ENCODE assay signal across 9 cellular contexts in genomic region chr19:33143897-33144405, GRCh38. TPM values are rescaled to one million over a fixed set of nuclear protein-coding genes. Genes with fewer than 3 reads are reported as not detected.
DNase-seq lines count a peak whose midpoint lies in the region; ATAC-seq and TF ChIP-seq lines count a peak whose summit lies in the region.
"Had no signal": no experiment of that assay in that cellular context is flagged by ENCODE, and none has a peak within 500 bp of the region (broad histone marks: within the 10 kb centered on the region; RNA-seq: fewer than 3 reads in every experiment).

No MANE protein-coding gene starts in this region.

- H3K27ac ChIP-seq in IMR-90 (ENCODE audit: insufficient read depth, low read length) (no peak overlapping the region), Panc1 (ENCODE audit: low read length) (peak overlapping the region; percentile 12), neutrophil (peak overlapping the region; percentile 36), thoracic aorta (no peak overlapping the region)

- no peak overlapping the region for H3K4ac ChIP-seq in IMR-90 (ENCODE audit: low read depth, low read length)

- intact Hi-C loops in IMR-90 (cut with micrococcal nuclease) (loop anchor here (1.0 to 2.0 kb wide), 2 partner anchors 33 to 40 kb away; no protein-coding TSS in a partner anchor), Panc1 (cut with micrococcal nuclease; ENCODE audit: unreplicated experiment) (loop anchor here (1.0 kb wide), 1 partner anchor 40 kb away; no protein-coding TSS in a partner anchor)

- H4K5ac ChIP-seq in IMR-90 (ENCODE audit: low read depth, low read length) = no peak overlapping the region

- peak; percentile 87 for TF ChIP-seq RAD21 in IMR-90 (IDR thresholded peaks at IDR 0.05; ENCODE audit: low read length)

- peak; percentile 96 for TF ChIP-seq CTCF in GM13977 (IDR thresholded peaks at IDR 0.05; ENCODE audit: extremely low read depth, insufficient read depth, missing control alignments)
- peak; percentile 90 for TF ChIP-seq CTCF in IMR-90 (conservative IDR thresholded peaks at IDR 0.05; ENCODE audit: low read depth, low read length)
- TF ChIP-seq CTCF in Panc1 (IDR thresholded peaks at IDR 0.05) = peak; percentile 99
- peak; percentile 97 for TF ChIP-seq CTCF in fibroblast of the aortic adventitia (IDR thresholded peaks at IDR 0.05; ENCODE audit: insufficient read depth, low read length)
- peak; percentile 98 for TF ChIP-seq CTCF in neutrophil (IDR thresholded peaks at IDR 0.05)
- peak; percentile 93 for TF ChIP-seq CTCF in thoracic aorta (IDR thresholded peaks at IDR 0.05)

- no peak overlapping the region for H3K23ac ChIP-seq in IMR-90 (ENCODE audit: low read depth, low read length)

- no peak overlapping the region for H4K91ac ChIP-seq in IMR-90 (ENCODE audit: insufficient read depth, low read depth, low read length)

- dilution Hi-C loops in IMR-90 (cut with HindIII; ENCODE audit: low sequenced_read_pairs, unreplicated experiment) = no loop called here

- CTCF ChIA-PET in IMR-90 (lab: Yijun Ruan, JAX) = interaction anchor here (0.8 to 2.0 kb wide), 7 partner anchors 11 to 48 kb away, joined by 3 to 13 read pairs (median 4); no protein-coding TSS in a partner anchor
- CTCF ChIA-PET in Panc1 (lab: Charles Lee) = interaction anchor here (0.6 to 1.4 kb wide), 5 partner anchors 17 to 44 kb away, joined by 3 to 27 read pairs (median 3); no protein-coding TSS in a partner anchor

- no peaks in the 10 kb centered on the region for H3K36me3 ChIP-seq in IMR-90 (ENCODE audit: control insufficient read depth, insufficient read depth, low read length)
- H3K36me3 ChIP-seq in Panc1 (ENCODE audit: control insufficient read depth, insufficient read depth, low read length) = no peaks in the 10 kb centered on the region
- no peaks in the 10 kb centered on the region for H3K36me3 ChIP-seq in neutrophil
- H3K36me3 ChIP-seq in thoracic aorta = no peaks in the 10 kb centered on the region

- no peaks in the 10 kb centered on the region for H3K9me3 ChIP-seq in IMR-90 (ENCODE audit: control insufficient read depth, insufficient read depth, low read length)
- no peaks in the 10 kb centered on the region for H3K9me3 ChIP-seq in Panc1 (ENCODE audit: control insufficient read depth, insufficient read depth, low read depth, low read length)
- no peaks in the 10 kb centered on the region for H3K9me3 ChIP-seq in neutrophil
- no peaks in the 10 kb centered on the region for H3K9me3 ChIP-seq in thoracic aorta

- no peak overlapping the region for H2AK5ac ChIP-seq in IMR-90 (ENCODE audit: low read depth, low read length)

- no peak overlapping the region for H3K14ac ChIP-seq in IMR-90 (replicated peaks; ENCODE audit: low read depth, low read length)

- H4K8ac ChIP-seq in IMR-90 (ENCODE audit: low read depth in 2 of 2, low read length in 2 of 2) = no peak overlapping the region

- POLR2A ChIA-PET in IMR-90 (lab: Charles Lee; ENCODE audit: unreplicated experiment) (interaction anchor here (0.6 kb wide), 1 partner anchor 9 kb away, joined by 4 read pairs; no protein-coding TSS in a partner anchor), Panc1 (lab: Charles Lee) (interaction anchor here (0.7 kb wide), 1 partner anchor 35 kb away, joined by 3 read pairs; no protein-coding TSS in a partner anchor)

- no peak for TF ChIP-seq POLR2A in IMR-90 (IDR thresholded peaks at IDR 0.05; ENCODE audit: low read depth, low read length)

- H3K9me1 ChIP-seq in IMR-90 (ENCODE audit: insufficient read depth, low read length) = no peaks in the 10 kb centered on the region

- no peak overlapping the region for H3K18ac ChIP-seq in IMR-90 (ENCODE audit: low read depth, low read length)

- DNase-seq in A172 (ENCODE audit: low spot score) (peak; percentile 37), GM13977 (ENCODE audit: low spot score) (peak; percentile 85), IMR-90 (peak; percentile 42), Panc1 (ENCODE audit: low read depth, low spot score) (peak; percentile 50), activated T-helper 1 cell treated with Interleukin-2 at 50 U/mL for 16 hours (ENCODE audit: low read depth) (peak; percentile 34), fibroblast of the aortic adventitia (ENCODE audit: low read depth) (peak; percentile 72), thoracic aorta (ENCODE audit: low spot score) (no peak)

- H3K4me1 ChIP-seq in IMR-90 (ENCODE audit: control insufficient read depth, insufficient read depth, low read length) (no peaks in the 10 kb centered on the region; the same call in 1 of the 2 replicates), Panc1 (ENCODE audit: control insufficient read depth, insufficient read depth, low read length) (no peaks in the 10 kb centered on the region), neutrophil (ENCODE audit: control insufficient read depth in 1 of 2, insufficient read depth in 1 of 2, low read depth in 1 of 2, low read length in 1 of 2) (peaks cover 11 to 12% of the 10 kb centered on the region in 2 experiments), thoracic aorta (ENCODE audit: control insufficient read depth in 1 of 2, low read depth in 2 of 2) (no peaks in the 10 kb centered on the region)

- H2BK120ac ChIP-seq in IMR-90 (ENCODE audit: low read depth, low read length) = no peak overlapping the region

- H2BK5ac ChIP-seq in IMR-90 (ENCODE audit: low read depth, low read length, poor library complexity, severe bottlenecking) = no peak overlapping the region

- in situ Hi-C loops in GM13977 (cut with MboI; ENCODE audit: low pct_unique_long_range_greater_than_20kb, low sequenced_read_pairs, unreplicated experiment) = no loop called here
- in situ Hi-C loops in IMR-90 (cut with MboI; ENCODE audit: low sequenced_read_pairs) = no loop called here
- in situ Hi-C loops in Panc1 (cut with HindIII; ENCODE audit: low pct_unique_long_range_greater_than_20kb, low sequenced_read_pairs) = no loop called here

- H3K4me2 ChIP-seq in IMR-90 (ENCODE audit: low read depth, low read length) = no peak overlapping the region

- H2AK9ac ChIP-seq in IMR-90 (replicated peaks; ENCODE audit: low read depth, low read length, poor library complexity) = no peak overlapping the region

- no peak overlapping the region for H3K9ac ChIP-seq in IMR-90 (ENCODE audit: low read depth, low read length)

- peak; percentile 99 for ATAC-seq in IMR-90 (ENCODE audit: low read depth)
- ATAC-seq in Panc1 = peak; percentile 96
- ATAC-seq in thoracic aorta (ENCODE audit: insufficient number of reproducible peaks, low FRiP score, low read depth) = peak; percentile 20

- no peak overlapping the region for H2BK20ac ChIP-seq in IMR-90 (ENCODE audit: low read depth, low read length)

- H3K4me3 ChIP-seq in IMR-90 (ENCODE audit: insufficient read depth, low read depth, low read length) (no peak overlapping the region), Panc1 (ENCODE audit: low read depth in 2 of 2, low read length in 2 of 2) (peak overlapping the region; percentile 15 to 50; a peak in 3 of 4 replicates), fibroblast of the aortic adventitia (ENCODE audit: low read depth, low read length) (peak overlapping the region; percentile 13), neutrophil (ENCODE audit: low read depth in 1 of 2, low read length in 1 of 2) (peak overlapping the region; percentile 58 to 67), thoracic aorta (peak overlapping the region; percentile 41)

- WGBS in IMR-90 (ENCODE audit: extremely low coverage in 2 of 2, insufficient read length in 1 of 2), 2 experiments = 18% methylated on average over 7 of the region's 23 CpGs; no CpG with 5 or more reads in 1 of the 2 experiments

- peak overlapping the region; percentile 4 for H2AFZ ChIP-seq in IMR-90 (replicated peaks; ENCODE audit: low read length, poor library complexity)

- H2BK15ac ChIP-seq in IMR-90 (ENCODE audit: low read depth, low read length) = no peak overlapping the region

- no peaks in the 10 kb centered on the region for H4K20me1 ChIP-seq in IMR-90 (ENCODE audit: insufficient read depth, low read length)

- no TSS peak for BruUV-seq in IMR-90 (replicated peaks; lab: Mats Ljungman, UMichigan)
- no TSS peak for BruUV-seq in Panc1 (replicated peaks; lab: Mats Ljungman, UMichigan)

- no peaks in the 10 kb centered on the region for H3K79me1 ChIP-seq in IMR-90 (ENCODE audit: low read depth in 1 of 2, low read length in 2 of 2)

- no peak overlapping the region for H3K56ac ChIP-seq in IMR-90 (ENCODE audit: extremely low read depth, insufficient read depth, low read length)

- H3K27me3 ChIP-seq in IMR-90 (ENCODE audit: control insufficient read depth, insufficient read depth, low read length) = peaks cover 2% of the 10 kb centered on the region; the same call in 1 of the 2 replicates
- H3K27me3 ChIP-seq in Panc1 (ENCODE audit: control insufficient read depth, insufficient read depth, low read length) = no peaks in the 10 kb centered on the region
- H3K27me3 ChIP-seq in neutrophil = no peaks in the 10 kb centered on the region
- H3K27me3 ChIP-seq in thoracic aorta (replicated peaks; ENCODE audit: insufficient read depth) = no peaks in the 10 kb centered on the region

TF ChIP-seq in IMR-90, 13 proteins besides CTCF, POLR2A, EP300 and RAD21 (continues in another document):
- TF ChIP-seq SMC3 (IDR thresholded peaks at IDR 0.05; ENCODE audit: low read depth, low read length) (peak; percentile 76), MAZ (IDR thresholded peaks at IDR 0.05; ENCODE audit: borderline replicate concordance, low read depth, low read length) (peak; percentile 17; the same call in 1 of the 2 replicates)

RNA-seq across cellular contexts. Expression of gene WDR88, which starts 12.0 kb away (rescaled TPM):
- total RNA-seq in A172 (2014; rRNA removed; shearing (Covaris generic)) = not detected in 2 replicates
- total RNA-seq in IMR-90 (2012; rRNA removed) = not detected in 2 replicates
- polyA plus RNA-seq in IMR-90 (2012; rRNA removed) = not detected in 2 replicates
- polyA plus RNA-seq in IMR-90 (2012; cell fraction: cytosol; rRNA removed) = not detected in 2 replicates
- polyA plus RNA-seq in IMR-90 (2012; cell fraction: nucleus; rRNA removed; ENCODE audit: low replicate concordance) = not detected in 2 replicates
- total RNA-seq in Panc1 (2021; ENCODE audit: unreplicated experiment) = 0.31 TPM
- polyA plus RNA-seq in Panc1 (2012; ENCODE audit: insufficient read length) = 0.24 TPM
- not detected in 2 replicates for total RNA-seq in fibroblast of the aortic adventitia (ENCODE audit: low replicate concordance)
- not detected for total RNA-seq in thoracic aorta
- total RNA-seq: subcutaneous adipose tissue had no signal

RNA-seq across cellular contexts. Expression of gene LRP3, which starts 50.2 kb away (rescaled TPM):
- total RNA-seq in A172 (2014; rRNA removed; shearing (Covaris generic)) = 85.2 and 86.5 TPM in 2 replicates
- 8.4 and 8.6 TPM in 2 replicates for total RNA-seq in IMR-90 (2012; rRNA removed)
- polyA plus RNA-seq in IMR-90 (2012; rRNA removed) = 20.2 and 25.7 TPM in 2 replicates
- polyA plus RNA-seq in IMR-90 (2012; cell fraction: cytosol; rRNA removed) = 7.1 and 20.6 TPM in 2 replicates
- polyA plus RNA-seq in IMR-90 (2012; cell fraction: nucleus; rRNA removed; ENCODE audit: low replicate concordance) = 7.3 and 27.0 TPM in 2 replicates
- total RNA-seq in Panc1 (2021; ENCODE audit: unreplicated experiment) = 28.6 TPM
- polyA plus RNA-seq in Panc1 (2012; ENCODE audit: insufficient read length) = 40.1 TPM
- total RNA-seq in fibroblast of the aortic adventitia (ENCODE audit: low replicate concordance) = 15.0 and 33.2 TPM in 2 replicates
- total RNA-seq in thoracic aorta = 10 to 100 TPM; 32.2 to 50.9 TPM

Comparison
In these comparisons a context has a peak if more than half of its experiments do, and no peak if none do; other contexts are left out.
1. ATAC-seq: peak in every context shown above with its lines; median percentile 99 in IMR-90; 96 in Panc1; 20 in thoracic aorta.
2. H3K27ac ChIP-seq: peak in Panc1 (single experiment) and neutrophil (single experiment); none in IMR-90 (single experiment) and thoracic aorta (0 of 2).
3. Peak in every context shown above with its lines, with median percentiles within 50 percentile points of each other: CTCF ChIP-seq.